ENCODE assay signal across 1 cellular context in the genomic region with DNA sequence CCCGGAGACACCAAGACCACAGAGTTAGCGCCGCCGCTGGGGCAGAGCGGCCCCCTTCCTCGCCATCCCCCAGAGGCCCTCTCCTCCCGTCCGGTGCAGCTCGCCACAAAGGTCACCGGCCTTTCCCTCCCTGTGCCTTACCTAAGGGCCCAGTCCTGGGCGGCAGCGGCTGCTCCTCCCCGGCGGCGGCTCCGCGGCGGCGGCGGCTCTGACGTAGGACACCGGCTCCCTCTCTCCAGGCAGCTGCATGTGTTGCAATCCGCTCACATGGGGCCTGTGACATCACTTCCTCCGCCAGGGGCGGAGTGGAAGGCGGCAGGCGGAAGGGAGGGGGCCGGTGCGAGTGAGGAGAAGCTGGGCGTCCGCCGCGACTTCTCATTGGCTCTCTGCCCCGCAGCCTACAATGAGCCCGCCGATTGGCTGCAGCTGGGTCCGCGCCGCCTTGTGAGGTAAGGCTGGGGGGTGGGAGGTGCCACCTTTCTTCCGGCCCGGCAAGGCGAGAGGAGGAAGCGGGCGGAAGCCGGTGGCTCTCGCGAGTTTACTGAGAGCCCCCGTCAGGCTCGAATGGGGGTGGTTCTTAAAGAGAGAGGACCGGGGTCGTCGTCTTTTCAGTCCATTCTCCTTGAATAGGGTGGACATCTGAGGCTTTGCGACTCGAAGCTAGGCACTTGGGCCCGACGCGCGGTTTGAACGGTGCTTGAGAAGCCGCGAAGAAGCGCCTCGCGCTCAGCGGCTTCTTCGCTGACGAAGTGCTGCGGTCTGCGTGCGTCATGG.
TF ChIP-seq lines count a peak whose summit lies in the region.

Gene ETF1, minus strand, starts transcription at position 281 of the 774 bp plus-strand sequence. CDS start 318 bp downstream, outside the sequence.

TF ChIP-seq in HepG2, 621 proteins besides CTCF, POLR2A, EP300 and RAD21 (continued from another document and continues in another):
- TF ChIP-seq, protein P1, sequence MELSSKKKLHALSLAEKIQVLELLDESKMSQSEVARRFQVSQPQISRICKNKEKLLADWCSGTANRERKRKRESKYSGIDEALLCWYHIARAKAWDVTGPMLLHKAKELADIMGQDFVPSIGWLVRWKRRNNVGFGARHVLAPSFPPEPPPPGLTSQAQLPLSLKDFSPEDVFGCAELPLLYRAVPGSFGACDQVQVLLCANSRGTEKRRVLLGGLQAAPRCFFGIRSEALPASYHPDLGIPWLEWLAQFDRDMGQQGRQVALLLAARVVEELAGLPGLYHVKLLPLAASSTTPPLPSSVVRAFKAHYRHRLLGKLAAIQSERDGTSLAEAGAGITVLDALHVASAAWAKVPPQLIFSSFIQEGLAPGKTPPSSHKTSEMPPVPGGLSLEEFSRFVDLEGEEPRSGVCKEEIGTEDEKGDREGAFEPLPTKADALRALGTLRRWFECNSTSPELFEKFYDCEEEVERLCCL (CRISPR knock-in tag; IDR thresholded peaks at IDR 0.05; ENCODE audit: borderline replicate concordance) = no peak
- TF ChIP-seq SSRP1 (CRISPR knock-in tag; IDR thresholded peaks at IDR 0.05) = no peak
- peak; percentile 55; the same call in 1 of the 2 replicates for TF ChIP-seq CBFB (CRISPR knock-in tag; IDR thresholded peaks at IDR 0.05)
- TF ChIP-seq PAWR (CRISPR knock-in tag; IDR thresholded peaks at IDR 0.05; ENCODE audit: borderline replicate concordance) = 0 out of 2 replicates have a peak, but pooled peaks have one; percentile 31
- peak; percentile 36; the same call in 1 of the 2 replicates for TF ChIP-seq ZBTB7A (CRISPR knock-in tag; IDR thresholded peaks at IDR 0.05)
- no peak for TF ChIP-seq HNF4G (IDR thresholded peaks at IDR 0.05; ENCODE audit: borderline replicate concordance, low read depth, low read length)
- 0 out of 2 replicates have a peak, but pooled peaks have one; percentile 50 for TF ChIP-seq HNF4G (CRISPR knock-in tag; IDR thresholded peaks at IDR 0.05; ENCODE audit: borderline replicate concordance, low read depth)
- no peak for TF ChIP-seq MAFG (CRISPR knock-in tag; IDR thresholded peaks at IDR 0.05)
- TF ChIP-seq, protein P2, sequence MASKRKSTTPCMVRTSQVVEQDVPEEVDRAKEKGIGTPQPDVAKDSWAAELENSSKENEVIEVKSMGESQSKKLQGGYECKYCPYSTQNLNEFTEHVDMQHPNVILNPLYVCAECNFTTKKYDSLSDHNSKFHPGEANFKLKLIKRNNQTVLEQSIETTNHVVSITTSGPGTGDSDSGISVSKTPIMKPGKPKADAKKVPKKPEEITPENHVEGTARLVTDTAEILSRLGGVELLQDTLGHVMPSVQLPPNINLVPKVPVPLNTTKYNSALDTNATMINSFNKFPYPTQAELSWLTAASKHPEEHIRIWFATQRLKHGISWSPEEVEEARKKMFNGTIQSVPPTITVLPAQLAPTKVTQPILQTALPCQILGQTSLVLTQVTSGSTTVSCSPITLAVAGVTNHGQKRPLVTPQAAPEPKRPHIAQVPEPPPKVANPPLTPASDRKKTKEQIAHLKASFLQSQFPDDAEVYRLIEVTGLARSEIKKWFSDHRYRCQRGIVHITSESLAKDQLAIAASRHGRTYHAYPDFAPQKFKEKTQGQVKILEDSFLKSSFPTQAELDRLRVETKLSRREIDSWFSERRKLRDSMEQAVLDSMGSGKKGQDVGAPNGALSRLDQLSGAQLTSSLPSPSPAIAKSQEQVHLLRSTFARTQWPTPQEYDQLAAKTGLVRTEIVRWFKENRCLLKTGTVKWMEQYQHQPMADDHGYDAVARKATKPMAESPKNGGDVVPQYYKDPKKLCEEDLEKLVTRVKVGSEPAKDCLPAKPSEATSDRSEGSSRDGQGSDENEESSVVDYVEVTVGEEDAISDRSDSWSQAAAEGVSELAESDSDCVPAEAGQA (IDR thresholded peaks at IDR 0.05; ENCODE audit: low read depth) = peak; percentile 97
- TF ChIP-seq, protein P2 (CRISPR knock-in tag; IDR thresholded peaks at IDR 0.05; ENCODE audit: borderline replicate concordance) = no peak
- no peak for TF ChIP-seq NFIC (IDR thresholded peaks at IDR 0.05; ENCODE audit: low read length)
- TF ChIP-seq ZKSCAN8 (CRISPR knock-in tag; IDR thresholded peaks at IDR 0.05; ENCODE audit: borderline replicate concordance) = peak; percentile 67; the same call in 1 of the 2 replicates
- TF ChIP-seq ZIK1 (CRISPR knock-in tag; IDR thresholded peaks at IDR 0.05; ENCODE audit: borderline replicate concordance, low read depth) = peak; percentile 56; the same call in 1 of the 2 replicates
- peak; percentile 71; the same call in 1 of the 2 replicates for TF ChIP-seq ZNF280D (CRISPR knock-in tag; IDR thresholded peaks at IDR 0.05)
- TF ChIP-seq YEATS2 (CRISPR knock-in tag; IDR thresholded peaks at IDR 0.05; ENCODE audit: borderline replicate concordance) = peak; percentile 95
- TF ChIP-seq U2AF2 (IDR thresholded peaks at IDR 0.05; ENCODE audit: low read depth, low read length) = no peak
- no peak for TF ChIP-seq ZNF296 (CRISPR knock-in tag; conservative IDR thresholded peaks at IDR 0.05)
- TF ChIP-seq, protein P3, sequence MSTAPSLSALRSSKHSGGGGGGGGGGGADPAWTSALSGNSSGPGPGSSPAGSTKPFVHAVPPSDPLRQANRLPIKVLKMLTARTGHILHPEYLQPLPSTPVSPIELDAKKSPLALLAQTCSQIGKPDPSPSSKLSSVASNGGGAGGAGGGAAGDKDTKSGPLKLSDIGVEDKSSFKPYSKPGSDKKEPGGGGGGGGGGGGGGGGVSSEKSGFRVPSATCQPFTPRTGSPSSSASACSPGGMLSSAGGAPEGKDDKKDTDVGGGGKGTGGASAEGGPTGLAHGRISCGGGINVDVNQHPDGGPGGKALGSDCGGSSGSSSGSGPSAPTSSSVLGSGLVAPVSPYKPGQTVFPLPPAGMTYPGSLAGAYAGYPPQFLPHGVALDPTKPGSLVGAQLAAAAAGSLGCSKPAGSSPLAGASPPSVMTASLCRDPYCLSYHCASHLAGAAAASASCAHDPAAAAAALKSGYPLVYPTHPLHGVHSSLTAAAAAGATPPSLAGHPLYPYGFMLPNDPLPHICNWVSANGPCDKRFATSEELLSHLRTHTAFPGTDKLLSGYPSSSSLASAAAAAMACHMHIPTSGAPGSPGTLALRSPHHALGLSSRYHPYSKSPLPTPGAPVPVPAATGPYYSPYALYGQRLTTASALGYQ (CRISPR knock-in tag; IDR thresholded peaks at IDR 0.05) = 0 out of 2 replicates have a peak, but pooled peaks have one; percentile 48
- TF ChIP-seq, protein P4, sequence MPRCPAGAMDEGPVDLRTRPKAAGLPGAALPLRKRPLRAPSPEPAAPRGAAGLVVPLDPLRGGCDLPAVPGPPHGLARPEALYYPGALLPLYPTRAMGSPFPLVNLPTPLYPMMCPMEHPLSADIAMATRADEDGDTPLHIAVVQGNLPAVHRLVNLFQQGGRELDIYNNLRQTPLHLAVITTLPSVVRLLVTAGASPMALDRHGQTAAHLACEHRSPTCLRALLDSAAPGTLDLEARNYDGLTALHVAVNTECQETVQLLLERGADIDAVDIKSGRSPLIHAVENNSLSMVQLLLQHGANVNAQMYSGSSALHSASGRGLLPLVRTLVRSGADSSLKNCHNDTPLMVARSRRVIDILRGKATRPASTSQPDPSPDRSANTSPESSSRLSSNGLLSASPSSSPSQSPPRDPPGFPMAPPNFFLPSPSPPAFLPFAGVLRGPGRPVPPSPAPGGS (CRISPR knock-in tag; IDR thresholded peaks at IDR 0.05) = no peak; the same call in 1 of the 2 replicates
- TF ChIP-seq ARNT2 (CRISPR knock-in tag; IDR thresholded peaks at IDR 0.05; ENCODE audit: low read depth) = peak; percentile 75
- TF ChIP-seq DR1 (CRISPR knock-in tag; IDR thresholded peaks at IDR 0.05) = peak; percentile 84
- no peak for TF ChIP-seq PLSCR1 (CRISPR knock-in tag; IDR thresholded peaks at IDR 0.05; ENCODE audit: borderline replicate concordance)
- 0 out of 2 replicates have a peak, but pooled peaks have one; percentile 21 for TF ChIP-seq ZNF101 (CRISPR knock-in tag; IDR thresholded peaks at IDR 0.05; ENCODE audit: borderline replicate concordance, low read depth)
- peak; percentile 76 for TF ChIP-seq MNT (IDR thresholded peaks at IDR 0.05)
- TF ChIP-seq, protein P5, sequence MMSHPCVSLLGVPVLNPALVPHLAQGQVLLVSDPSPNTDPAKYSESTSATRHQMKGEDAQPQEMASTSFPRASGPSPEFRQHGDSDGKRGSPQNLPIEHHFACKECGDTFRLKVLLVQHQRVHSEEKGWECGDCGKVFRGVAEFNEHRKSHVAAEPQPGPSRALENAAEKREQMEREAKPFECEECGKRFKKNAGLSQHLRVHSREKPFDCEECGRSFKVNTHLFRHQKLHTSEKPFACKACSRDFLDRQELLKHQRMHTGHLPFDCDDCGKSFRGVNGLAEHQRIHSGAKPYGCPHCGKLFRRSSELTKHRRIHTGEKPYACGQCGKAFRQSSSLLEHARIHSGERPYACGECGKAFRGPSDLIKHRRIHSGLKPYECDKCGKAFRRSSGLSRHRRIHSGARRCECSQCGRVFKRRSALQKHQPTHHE (CRISPR knock-in tag; IDR thresholded peaks at IDR 0.05; ENCODE audit: borderline replicate concordance) = no peak
- peak; percentile 57 for TF ChIP-seq SIX4 (CRISPR knock-in tag; IDR thresholded peaks at IDR 0.05)
- no peak for TF ChIP-seq ZSCAN30 (CRISPR knock-in tag; IDR thresholded peaks at IDR 0.05)
- TF ChIP-seq IRF9 (CRISPR knock-in tag; IDR thresholded peaks at IDR 0.05; ENCODE audit: borderline replicate concordance) = no peak
